Comparison of ENCODE assay signal across 2 cellular contexts in the genomic region with DNA sequence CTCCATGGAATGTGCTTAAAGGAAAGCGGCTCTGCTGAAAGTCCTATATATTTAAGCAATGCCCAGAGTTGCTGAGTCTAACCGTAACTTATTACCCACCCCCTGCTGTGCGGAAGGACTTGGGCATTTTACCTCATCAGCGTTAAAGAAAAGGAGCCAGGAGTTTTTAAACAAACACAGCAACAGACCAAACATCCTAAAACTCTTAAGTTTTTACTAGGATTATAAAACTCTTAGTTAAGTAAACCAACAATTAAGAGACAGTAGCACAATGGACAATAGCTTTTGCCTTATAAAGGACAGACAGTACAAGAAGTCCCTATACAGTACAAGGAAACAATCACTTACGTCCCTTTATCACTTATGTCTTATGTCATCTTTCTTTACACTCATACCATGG.
TF ChIP-seq lines count a peak whose summit lies in the region.

No MANE protein-coding gene starts in this region.

TF ChIP-seq in GM23338, 12 proteins besides CTCF, POLR2A, EP300 and RAD21 (continued from another document and continues in another):
- no peak for TF ChIP-seq CREB1 (CRISPR knock-in tag; IDR thresholded peaks at IDR 0.05; ENCODE audit: low read depth)
- TF ChIP-seq, protein P1, sequence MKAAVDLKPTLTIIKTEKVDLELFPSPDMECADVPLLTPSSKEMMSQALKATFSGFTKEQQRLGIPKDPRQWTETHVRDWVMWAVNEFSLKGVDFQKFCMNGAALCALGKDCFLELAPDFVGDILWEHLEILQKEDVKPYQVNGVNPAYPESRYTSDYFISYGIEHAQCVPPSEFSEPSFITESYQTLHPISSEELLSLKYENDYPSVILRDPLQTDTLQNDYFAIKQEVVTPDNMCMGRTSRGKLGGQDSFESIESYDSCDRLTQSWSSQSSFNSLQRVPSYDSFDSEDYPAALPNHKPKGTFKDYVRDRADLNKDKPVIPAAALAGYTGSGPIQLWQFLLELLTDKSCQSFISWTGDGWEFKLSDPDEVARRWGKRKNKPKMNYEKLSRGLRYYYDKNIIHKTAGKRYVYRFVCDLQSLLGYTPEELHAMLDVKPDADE (IDR thresholded peaks at IDR 0.05): no peak
- no peak for TF ChIP-seq REST (IDR thresholded peaks at IDR 0.05; ENCODE audit: unreplicated experiment)
- no peak for TF ChIP-seq EZH2 (IDR thresholded peaks at IDR 0.05; ENCODE audit: low read depth, unreplicated experiment)
- no peak for TF ChIP-seq NANOG (IDR thresholded peaks at IDR 0.05; ENCODE audit: borderline replicate concordance)
- TF ChIP-seq POLR2AphosphoS5 (IDR thresholded peaks at IDR 0.05; ENCODE audit: low read depth): no peak
- no peak for TF ChIP-seq EZH2phosphoT487 (IDR thresholded peaks at IDR 0.05; ENCODE audit: unreplicated experiment)
- no peak for TF ChIP-seq ZNF114 (CRISPR knock-in tag; IDR thresholded peaks at IDR 0.05)
- no peak for TF ChIP-seq ZNF331 (CRISPR knock-in tag; IDR thresholded peaks at IDR 0.05; ENCODE audit: low read depth)
- TF ChIP-seq, protein P2, sequence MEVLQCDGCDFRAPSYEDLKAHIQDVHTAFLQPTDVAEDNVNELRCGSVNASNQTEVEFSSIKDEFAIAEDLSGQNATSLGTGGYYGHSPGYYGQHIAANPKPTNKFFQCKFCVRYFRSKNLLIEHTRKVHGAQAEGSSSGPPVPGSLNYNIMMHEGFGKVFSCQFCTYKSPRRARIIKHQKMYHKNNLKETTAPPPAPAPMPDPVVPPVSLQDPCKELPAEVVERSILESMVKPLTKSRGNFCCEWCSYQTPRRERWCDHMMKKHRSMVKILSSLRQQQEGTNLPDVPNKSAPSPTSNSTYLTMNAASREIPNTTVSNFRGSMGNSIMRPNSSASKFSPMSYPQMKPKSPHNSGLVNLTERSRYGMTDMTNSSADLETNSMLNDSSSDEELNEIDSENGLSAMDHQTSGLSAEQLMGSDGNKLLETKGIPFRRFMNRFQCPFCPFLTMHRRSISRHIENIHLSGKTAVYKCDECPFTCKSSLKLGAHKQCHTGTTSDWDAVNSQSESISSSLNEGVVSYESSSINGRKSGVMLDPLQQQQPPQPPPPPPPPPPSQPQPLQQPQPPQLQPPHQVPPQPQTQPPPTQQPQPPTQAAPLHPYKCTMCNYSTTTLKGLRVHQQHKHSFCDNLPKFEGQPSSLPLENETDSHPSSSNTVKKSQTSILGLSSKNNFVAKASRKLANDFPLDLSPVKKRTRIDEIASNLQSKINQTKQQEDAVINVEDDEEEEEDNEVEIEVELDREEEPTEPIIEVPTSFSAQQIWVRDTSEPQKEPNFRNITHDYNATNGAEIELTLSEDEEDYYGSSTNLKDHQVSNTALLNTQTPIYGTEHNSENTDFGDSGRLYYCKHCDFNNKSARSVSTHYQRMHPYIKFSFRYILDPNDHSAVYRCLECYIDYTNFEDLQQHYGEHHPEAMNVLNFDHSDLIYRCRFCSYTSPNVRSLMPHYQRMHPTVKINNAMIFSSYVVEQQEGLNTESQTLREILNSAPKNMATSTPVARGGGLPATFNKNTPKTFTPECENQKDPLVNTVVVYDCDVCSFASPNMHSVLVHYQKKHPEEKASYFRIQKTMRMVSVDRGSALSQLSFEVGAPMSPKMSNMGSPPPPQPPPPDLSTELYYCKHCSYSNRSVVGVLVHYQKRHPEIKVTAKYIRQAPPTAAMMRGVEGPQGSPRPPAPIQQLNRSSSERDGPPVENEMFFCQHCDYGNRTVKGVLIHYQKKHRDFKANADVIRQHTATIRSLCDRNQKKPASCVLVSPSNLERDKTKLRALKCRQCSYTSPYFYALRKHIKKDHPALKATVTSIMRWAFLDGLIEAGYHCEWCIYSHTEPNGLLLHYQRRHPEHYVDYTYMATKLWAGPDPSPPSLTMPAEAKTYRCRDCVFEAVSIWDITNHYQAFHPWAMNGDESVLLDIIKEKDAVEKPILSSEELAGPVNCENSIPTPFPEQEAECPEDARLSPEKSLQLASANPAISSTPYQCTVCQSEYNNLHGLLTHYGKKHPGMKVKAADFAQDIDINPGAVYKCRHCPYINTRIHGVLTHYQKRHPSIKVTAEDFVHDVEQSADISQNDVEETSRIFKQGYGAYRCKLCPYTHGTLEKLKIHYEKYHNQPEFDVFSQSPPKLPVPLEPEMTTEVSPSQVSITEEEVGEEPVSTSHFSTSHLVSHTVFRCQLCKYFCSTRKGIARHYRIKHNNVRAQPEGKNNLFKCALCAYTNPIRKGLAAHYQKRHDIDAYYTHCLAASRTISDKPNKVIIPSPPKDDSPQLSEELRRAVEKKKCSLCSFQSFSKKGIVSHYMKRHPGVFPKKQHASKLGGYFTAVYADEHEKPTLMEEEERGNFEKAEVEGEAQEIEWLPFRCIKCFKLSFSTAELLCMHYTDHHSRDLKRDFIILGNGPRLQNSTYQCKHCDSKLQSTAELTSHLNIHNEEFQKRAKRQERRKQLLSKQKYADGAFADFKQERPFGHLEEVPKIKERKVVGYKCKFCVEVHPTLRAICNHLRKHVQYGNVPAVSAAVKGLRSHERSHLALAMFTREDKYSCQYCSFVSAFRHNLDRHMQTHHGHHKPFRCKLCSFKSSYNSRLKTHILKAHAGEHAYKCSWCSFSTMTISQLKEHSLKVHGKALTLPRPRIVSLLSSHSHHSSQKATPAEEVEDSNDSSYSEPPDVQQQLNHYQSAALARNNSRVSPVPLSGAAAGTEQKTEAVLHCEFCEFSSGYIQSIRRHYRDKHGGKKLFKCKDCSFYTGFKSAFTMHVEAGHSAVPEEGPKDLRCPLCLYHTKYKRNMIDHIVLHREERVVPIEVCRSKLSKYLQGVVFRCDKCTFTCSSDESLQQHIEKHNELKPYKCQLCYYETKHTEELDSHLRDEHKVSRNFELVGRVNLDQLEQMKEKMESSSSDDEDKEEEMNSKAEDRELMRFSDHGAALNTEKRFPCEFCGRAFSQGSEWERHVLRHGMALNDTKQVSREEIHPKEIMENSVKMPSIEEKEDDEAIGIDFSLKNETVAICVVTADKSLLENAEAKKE (CRISPR knock-in tag; IDR thresholded peaks at IDR 0.05): no peak

TF ChIP-seq in IMR-90, 13 proteins besides CTCF, POLR2A, EP300 and RAD21:
- TF ChIP-seq, protein P3, sequence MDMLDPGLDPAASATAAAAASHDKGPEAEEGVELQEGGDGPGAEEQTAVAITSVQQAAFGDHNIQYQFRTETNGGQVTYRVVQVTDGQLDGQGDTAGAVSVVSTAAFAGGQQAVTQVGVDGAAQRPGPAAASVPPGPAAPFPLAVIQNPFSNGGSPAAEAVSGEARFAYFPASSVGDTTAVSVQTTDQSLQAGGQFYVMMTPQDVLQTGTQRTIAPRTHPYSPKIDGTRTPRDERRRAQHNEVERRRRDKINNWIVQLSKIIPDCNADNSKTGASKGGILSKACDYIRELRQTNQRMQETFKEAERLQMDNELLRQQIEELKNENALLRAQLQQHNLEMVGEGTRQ (IDR thresholded peaks at IDR 0.05; ENCODE audit: low read depth, low read length): no peak
- TF ChIP-seq NFE2L2 (IDR thresholded peaks at IDR 0.05; ENCODE audit: low read depth, low read length) (no peak), BHLHE40 (IDR thresholded peaks at IDR 0.05; ENCODE audit: low read depth, low read length) (no peak), MXI1 (IDR thresholded peaks at IDR 0.05; ENCODE audit: borderline replicate concordance, low read depth, low read length) (no peak), FOS (IDR thresholded peaks at IDR 0.05; ENCODE audit: low read depth, low read length) (no peak), MAZ (IDR thresholded peaks at IDR 0.05; ENCODE audit: borderline replicate concordance, low read depth, low read length) (no peak), CHD1 (IDR thresholded peaks at IDR 0.05; ENCODE audit: low read depth, low read length) (no peak), SMC3 (IDR thresholded peaks at IDR 0.05; ENCODE audit: low read depth, low read length) (no peak), ELK1 (IDR thresholded peaks at IDR 0.05; ENCODE audit: borderline replicate concordance, low read depth, low read length) (no peak)
